1 cellular context compared by ENCODE assay signal in genomic region chr2:21633531-21634310, GRCh38.
TF ChIP-seq lines count a peak whose summit lies in the region.

No MANE protein-coding gene starts in this region.

TF ChIP-seq in WTC11, 78 proteins besides CTCF, POLR2A, EP300 and RAD21:
- no peak for TF ChIP-seq E2F5 (CRISPR knock-in tag; IDR thresholded peaks at IDR 0.05)
- no peak for TF ChIP-seq MAX (CRISPR knock-in tag; IDR thresholded peaks at IDR 0.05)
- TF ChIP-seq NR2C2 (CRISPR knock-in tag; IDR thresholded peaks at IDR 0.05): no peak
- no peak for TF ChIP-seq ZMAT4 (CRISPR knock-in tag; IDR thresholded peaks at IDR 0.05)
- TF ChIP-seq IRF2 (CRISPR knock-in tag; IDR thresholded peaks at IDR 0.05; ENCODE audit: borderline replicate concordance, low read depth): no peak
- no peak for TF ChIP-seq FOXP4 (CRISPR knock-in tag; IDR thresholded peaks at IDR 0.05)
- TF ChIP-seq TEAD4 (CRISPR knock-in tag; IDR thresholded peaks at IDR 0.05): no peak
- no peak for TF ChIP-seq FOXK1 (CRISPR knock-in tag; IDR thresholded peaks at IDR 0.05)
- TF ChIP-seq PREB (CRISPR knock-in tag; IDR thresholded peaks at IDR 0.05; ENCODE audit: borderline replicate concordance): no peak
- no peak for TF ChIP-seq EMX1 (CRISPR knock-in tag; IDR thresholded peaks at IDR 0.05)
- no peak for TF ChIP-seq ZNF671 (CRISPR knock-in tag; IDR thresholded peaks at IDR 0.05)
- no peak for TF ChIP-seq CREB1 (CRISPR knock-in tag; IDR thresholded peaks at IDR 0.05)
- no peak for TF ChIP-seq ZNF121 (CRISPR knock-in tag; IDR thresholded peaks at IDR 0.05)
- TF ChIP-seq ETV6 (CRISPR knock-in tag; IDR thresholded peaks at IDR 0.05): no peak
- TF ChIP-seq ZNF219 (CRISPR knock-in tag; IDR thresholded peaks at IDR 0.05; ENCODE audit: borderline replicate concordance): no peak
- no peak for TF ChIP-seq ARID4B (CRISPR knock-in tag; IDR thresholded peaks at IDR 0.05; ENCODE audit: borderline replicate concordance)
- no peak for TF ChIP-seq ATF1 (CRISPR knock-in tag; IDR thresholded peaks at IDR 0.05)
